9 cellular contexts compared by ENCODE assay signal in the genomic region with DNA sequence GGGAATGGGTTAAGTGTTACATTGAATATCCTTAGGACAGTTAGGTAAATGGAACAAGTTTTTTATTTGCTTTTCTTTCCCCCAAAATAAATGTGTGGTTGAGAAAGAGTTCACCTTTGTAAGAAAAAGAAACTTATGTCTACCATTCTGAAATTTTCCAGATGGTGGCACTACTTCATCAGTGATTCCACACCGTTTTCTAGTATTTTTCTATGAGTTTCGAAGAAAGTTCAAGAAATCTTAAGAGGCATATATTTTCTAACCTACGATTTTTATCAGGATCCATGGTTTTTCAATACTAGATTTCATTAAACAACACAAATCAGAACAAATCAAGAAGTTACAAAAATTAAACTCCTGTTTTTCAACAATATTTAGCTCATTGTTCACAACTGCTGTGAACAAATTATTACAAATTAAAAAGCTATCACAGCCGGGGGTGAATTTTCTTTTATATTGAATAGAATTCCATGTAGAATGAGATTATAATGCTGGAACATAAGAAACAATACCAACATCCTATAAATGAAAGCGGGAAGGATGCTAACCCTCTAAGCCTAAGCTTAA.
A peak's percentile ranks its signal among the peaks of the same experiment; 100 is the strongest.
DNase-seq lines count a peak whose midpoint lies in the region; ATAC-seq and TF ChIP-seq lines count a peak whose summit lies in the region.
"Had no signal": no experiment of that assay in that cellular context is flagged by ENCODE, and none has a peak within 500 bp of the region (broad histone marks: within the 10 kb centered on the region; RNA-seq: fewer than 3 reads in every experiment).

No MANE protein-coding gene starts in this region.

- no peaks in the 10 kb centered on the region for H3K9me3 ChIP-seq in fibroblast of lung (ENCODE audit: control insufficient read depth, insufficient read depth, low read depth, low read length)
- no peaks in the 10 kb centered on the region for H3K9me3 ChIP-seq in sigmoid colon

- peak overlapping the region; percentile 81 for H3K4me2 ChIP-seq in fibroblast of lung (ENCODE audit: extremely low read depth, insufficient read depth, low read length)

- ATAC-seq in HG02852 (IDR thresholded peaks at IDR 0.05; ENCODE audit: unreplicated experiment) (no peak), left colon (no peak)
- ATAC-seq: naive thymus-derived CD8-positive, alpha-beta T cell had no signal

- intact Hi-C loops in sigmoid colon (cut with DNase I), result loop anchor here (1.0 to 5.0 kb wide), 3 partner anchors 66 to 460 kb away; no protein-coding TSS in a partner anchor
- intact Hi-C loops in left colon (cut with DNase I, micrococcal nuclease), result loop anchor here (2.0 to 10.0 kb wide), 3 partner anchors 173 to 461 kb away; no protein-coding TSS in a partner anchor

- H3K4me3 ChIP-seq in fibroblast of lung (replicated peaks in 1 of 4; ENCODE audit: control extremely low read depth in 1 of 4, insufficient read depth in 1 of 4, low read depth in 3 of 4, low read length in 4 of 4) (peak overlapping the region in 3 of 4 experiments; percentile 3 to 13 (median 11)), sigmoid colon (peak overlapping the region in 1 of 4 donors; percentile 1)

- peak; percentile 29 to 39 for TF ChIP-seq CTCF in fibroblast of lung (conservative IDR thresholded peaks at IDR 0.05 in 1 of 2, IDR thresholded peaks at IDR 0.05 in 1 of 2; ENCODE audit: low read depth in 1 of 2, low read length in 2 of 2)
- peak; percentile 16 to 47 (median 40) for TF ChIP-seq CTCF in sigmoid colon (IDR thresholded peaks at IDR 0.05)

- no peaks in the 10 kb centered on the region for H3K79me2 ChIP-seq in fibroblast of lung (ENCODE audit: control insufficient read depth, insufficient read depth, low read length)

- H3K4me1 ChIP-seq in fibroblast of lung (ENCODE audit: control insufficient read depth, extremely low read depth, insufficient read depth, low read length) (no peaks in the 10 kb centered on the region), sigmoid colon (peaks cover 0 to 49% (median 37%) of the 10 kb centered on the region in 4 donors)

- H3K9ac ChIP-seq in fibroblast of lung (ENCODE audit: insufficient read depth, low read length), result no peak overlapping the region

- no peaks in the 10 kb centered on the region for H3K36me3 ChIP-seq in fibroblast of lung (ENCODE audit: control insufficient read depth, insufficient read depth, low read length)
- H3K36me3 ChIP-seq in sigmoid colon, result no peaks in the 10 kb centered on the region

- no peaks in the 10 kb centered on the region for H3K27me3 ChIP-seq in fibroblast of lung (ENCODE audit: control insufficient read depth, insufficient read depth, low read length)
- no peaks in the 10 kb centered on the region for H3K27me3 ChIP-seq in sigmoid colon

- no peak for TF ChIP-seq POLR2A in sigmoid colon (IDR thresholded peaks at IDR 0.05)

- 27 to 35% methylated on average over 5 of the region's 5 CpGs for WGBS in sigmoid colon, 2 donors

- peak overlapping the region; percentile 31 for H2AFZ ChIP-seq in fibroblast of lung (ENCODE audit: low read length)

- no peak for TF ChIP-seq EP300 in sigmoid colon (IDR thresholded peaks at IDR 0.05)

- DNase-seq in NCI-H1436 (lab: John Stamatoyannopoulos, UW) (peak; percentile 8), NCI-H1436 treated with DMSO at 0.1 percent for 48 hours (lab: John Stamatoyannopoulos, UW) (no peak), NCI-H748 (lab: John Stamatoyannopoulos, UW; ENCODE audit: unreplicated experiment) (peak; percentile 51), fibroblast of lung (ENCODE audit: low read depth in 2 of 2) (peak; percentile 6 to 72), sigmoid colon (no peak), left colon (no peak), NCI-H128 (lab: John Stamatoyannopoulos, UW; ENCODE audit: unreplicated experiment) (no peak)

- H3K27ac ChIP-seq in fibroblast of lung (ENCODE audit: insufficient read depth, low read length), result no peak overlapping the region
- H3K27ac ChIP-seq in sigmoid colon, result peak overlapping the region in 3 of 4 donors; percentile 70 to 80 (median 75)

- no peaks in the 10 kb centered on the region for H4K20me1 ChIP-seq in fibroblast of lung (ENCODE audit: control insufficient read depth, extremely low read depth, insufficient read depth, low read length)

Comparison
In these comparisons a context has a peak if more than half of its experiments do, and no peak if none do; other contexts are left out.
1. DNase-seq: peak in NCI-H1436 (single experiment), NCI-H748 (single experiment) and fibroblast of lung (2 of 2); none in NCI-H1436 treated with DMSO at 0.1 percent for 48 hours (single experiment), sigmoid colon (single experiment), left colon (0 of 2) and NCI-H128 (single experiment).